In the genomic region with DNA sequence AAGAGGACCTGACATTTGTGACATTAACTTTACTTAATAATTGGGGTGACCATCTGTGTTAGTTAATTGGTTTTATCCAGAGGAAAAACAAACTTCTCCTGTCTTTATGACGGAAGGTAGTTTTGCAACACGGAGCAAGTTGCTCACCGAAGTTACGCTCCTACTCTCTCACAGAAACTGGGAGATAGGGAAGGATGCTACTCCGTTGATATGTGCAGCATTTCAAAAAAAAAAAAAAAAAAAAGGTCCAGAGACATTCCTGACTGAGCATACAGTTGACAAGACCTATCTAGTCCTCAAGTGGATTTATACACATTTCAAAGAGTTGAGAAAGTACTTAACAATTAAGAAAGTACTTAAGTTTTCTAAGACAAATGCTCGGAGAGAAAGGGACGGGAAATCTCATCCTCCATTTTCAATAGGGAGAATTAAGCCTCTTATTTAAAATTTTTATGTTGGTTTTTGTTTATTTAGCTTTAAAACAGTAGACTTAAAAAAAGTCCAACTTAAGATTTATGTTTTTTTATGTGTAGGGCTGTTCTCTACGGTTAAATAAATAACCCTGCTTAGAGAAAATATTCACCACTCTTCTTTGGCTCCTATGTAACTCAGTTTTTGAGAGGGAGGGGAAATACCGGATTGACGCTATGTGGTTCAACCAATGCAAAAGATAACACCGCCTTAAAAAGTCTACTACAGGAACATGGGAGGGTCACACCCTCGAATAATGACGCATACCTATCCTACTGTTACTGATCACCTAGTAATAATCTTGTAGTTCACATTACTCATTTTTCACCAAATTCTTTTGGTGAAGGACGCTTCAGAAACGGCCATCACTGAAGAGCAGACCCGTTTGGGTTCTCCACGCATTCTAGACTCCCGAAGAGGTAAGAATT, we compare ENCODE assay signal across 8 cellular contexts. TPM values are rescaled to one million over a fixed set of nuclear protein-coding genes. Genes with fewer than 3 reads are reported as not detected.
DNase-seq lines count a peak whose midpoint lies in the region; ATAC-seq and TF ChIP-seq lines count a peak whose summit lies in the region.

A gene (plus strand): TSS at position 787 of the 899 bp plus-strand sequence. CDS start 50,286 bp downstream, outside the sequence.

- ATAC-seq in HG03045 (IDR thresholded peaks at IDR 0.05; ENCODE audit: unreplicated experiment) (peak; percentile 16), left cardiac atrium (peak; percentile 17 to 68)

- no peaks in the 10 kb centered on the region for H3K9me3 ChIP-seq in adipocyte (ENCODE audit: control insufficient read depth, low read length)

- intact Hi-C loops in left cardiac atrium (cut with DNase I): loop anchor here in 1 of 2 donors (1.0 kb wide), 1 partner anchor 19 kb away; no protein-coding TSS in a partner anchor

- CTCF ChIA-PET in RWPE1 (lab: Yijun Ruan, JAX): interaction anchor here (0.6 to 1.2 kb wide), 2 partner anchors 20 to 123 kb away, joined by 3 to 4 read pairs; no protein-coding TSS in a partner anchor

- no peaks in the 10 kb centered on the region for H3K27me3 ChIP-seq in adipocyte (replicated peaks; ENCODE audit: control insufficient read depth, insufficient read depth, low read length)

- no peak for TF ChIP-seq CTCF in RWPE1 (conservative IDR thresholded peaks at IDR 0.05; ENCODE audit: low read depth)

- peaks cover 33% of the 10 kb centered on the region for H3K4me1 ChIP-seq in adipocyte (ENCODE audit: control insufficient read depth, insufficient read depth, low read length)

- DNase-seq in NCI-H82 (lab: John Stamatoyannopoulos, UW): peak; percentile 29
- DNase-seq in NCI-H82 treated with DMSO at 0.1 percent for 48 hours (lab: John Stamatoyannopoulos, UW; ENCODE audit: unreplicated experiment): no peak
- DNase-seq in RWPE1 (ENCODE audit: low spot score): peak; percentile 93
- peak; percentile 65 for DNase-seq in adipocyte (ENCODE audit: low read depth)
- DNase-seq in left cardiac atrium: no peak
- DNase-seq in putamen (ENCODE audit: low spot score): peak; percentile 72
- no peak for DNase-seq in NCI-H146 (lab: John Stamatoyannopoulos, UW)

- POLR2A ChIA-PET in RWPE1 (lab: Yijun Ruan, JAX; ENCODE audit: low non-redundant PET): interaction anchor here (0.6 to 1.3 kb wide), 7 partner anchors 17 to 941 kb away, joined by 3 to 7 read pairs (median 3); no protein-coding TSS in a partner anchor

- peak within 1 kb of the TSS; percentile 97 for H3K27ac ChIP-seq in RWPE1

- peak within 1 kb of the TSS; percentile 99 for H3K9ac ChIP-seq in adipocyte (ENCODE audit: low read length)

- peak within 1 kb of the TSS; percentile 99 for H3K4me3 ChIP-seq in adipocyte (ENCODE audit: low read length)

- H3K36me3 ChIP-seq in adipocyte (ENCODE audit: control insufficient read depth, insufficient read depth, low read length, severe bottlenecking): no peaks in the 10 kb centered on the region

RNA-seq across cellular contexts. Expression of the gene that starts here (rescaled TPM):
- 10 to 100 TPM; 17.6 to 19.0 TPM for total RNA-seq in left cardiac atrium

Comparison
In these comparisons a context has a peak if more than half of its experiments do, and no peak if none do; other contexts are left out.
1. DNase-seq: peak in NCI-H82 (single experiment), RWPE1 (single experiment), adipocyte (single experiment) and putamen (single experiment); none in NCI-H82 treated with DMSO at 0.1 percent for 48 hours (single experiment), left cardiac atrium (single experiment) and NCI-H146 (single experiment).